ENCODE assay signal across 21 cellular contexts in the genomic region with DNA sequence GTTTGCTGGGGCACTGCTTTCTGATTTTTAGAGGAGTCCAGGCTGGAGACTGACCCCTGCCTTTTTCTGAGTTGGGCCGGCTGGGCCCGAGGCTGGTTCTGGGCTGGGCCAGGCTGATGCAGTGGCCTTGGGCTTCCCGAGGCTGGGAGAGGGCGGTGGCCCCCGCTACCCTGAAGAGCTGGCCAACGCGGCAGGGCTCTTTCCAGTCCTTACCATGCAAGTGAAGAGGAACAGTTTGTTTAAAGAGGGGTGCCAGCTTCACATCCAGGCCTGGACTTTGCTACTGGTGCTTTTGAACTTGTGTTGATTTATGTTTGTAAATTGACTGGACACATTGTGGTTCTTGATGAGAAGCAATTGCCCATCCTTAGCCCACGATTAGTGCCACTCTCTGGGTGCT.
"Had no signal": no experiment of that assay in that cellular context is flagged by ENCODE, and none has a peak within 500 bp of the region (broad histone marks: within the 10 kb centered on the region; RNA-seq: fewer than 3 reads in every experiment).

No MANE protein-coding gene starts in this region.

- H3K4me3 ChIP-seq: ascending aorta, gastrocnemius medialis, heart right ventricle, lower lobe of right lung, tibial nerve, uterus had no signal

- H3K9me3 ChIP-seq: ascending aorta, gastrocnemius medialis, heart right ventricle, lower lobe of right lung, tibial nerve, uterus had no signal

- H3K27me3 ChIP-seq: ascending aorta, gastrocnemius medialis, heart right ventricle, tibial nerve, uterus had no signal

- H3K36me3 ChIP-seq: ascending aorta, gastrocnemius medialis, heart right ventricle, lower lobe of right lung, tibial nerve, uterus had no signal

- H3K27ac ChIP-seq: ascending aorta, gastrocnemius medialis, lower lobe of right lung, tibial nerve, uterus had no signal

- ATAC-seq: activated T-cell treated with anti-CD3 and anti-CD28 coated beads, Interleukin-2, amount 50 U/mL, for 72 hours; esophagus mucosa; gastrocnemius medialis had no signal

- DNase-seq: activated CD4-positive, alpha-beta T cell treated with anti-CD3 and anti-CD28 coated beads, Interleukin-2, amount 50 U/mL, for 4 hours; activated CD4-positive, CD25-positive, alpha-beta regulatory T cell treated with anti-CD3 and anti-CD28 coated beads, Interleukin-2, amount 50 U/mL, for 72 hours; activated effector memory CD4-positive, alpha-beta T cell treated with anti-CD3 and anti-CD28 coated beads, Interleukin-2, amount 50 U/mL, for 16 hours; activated naive CD4-positive, alpha-beta T cell treated with anti-CD3 and anti-CD28 coated beads, Interleukin-2, amount 50 U/mL, for 16 hours; activated T-cell treated with anti-CD3 and anti-CD28 coated beads, Interleukin-2, amount 50 U/mL, for 72 hours; cerebellar nuclear complex; cortex of kidney; gastrocnemius medialis; heart right ventricle; lower lobe of right lung; nucleus accumbens; stimulated activated CD4-positive, alpha-beta T cell treated with anti-CD3 and anti-CD28 coated beads, Interleukin-12 subunit alpha, Interleukin-12 subunit beta, amount 100 ng/mL, for 4 hours; stimulated activated CD4-positive, alpha-beta T cell treated with anti-CD3 and anti-CD28 coated beads, Interleukin-1b, Interleukin-23, amount 100 ng/mL, for 48 hours; stimulated activated CD8-positive, alpha-beta memory T cell treated with anti-CD3 and anti-CD28 coated beads, Interleukin-4, amount 100 ng/mL, for 48 hours; stimulated activated naive CD4-positive, alpha-beta T cell; T-helper 1 cell; T1000; uterus had no signal
